In genomic region chr20:59662161-59662560, GRCh38 we compare ENCODE assay signal across 33 cellular contexts. TPM values are rescaled to one million over a fixed set of nuclear protein-coding genes. Genes with fewer than 3 reads are reported as not detected.
"Had no signal": no experiment of that assay in that cellular context is flagged by ENCODE, and none has a peak within 500 bp of the region (broad histone marks: within the 10 kb centered on the region; RNA-seq: fewer than 3 reads in every experiment).

No MANE protein-coding gene starts in this region.

- DNase-seq: activated B cell treated with CpG ODN at 0.5 μM for 24 hours; activated CD4-positive, alpha-beta memory T cell treated with anti-CD3 and anti-CD28 coated beads for 36 hours; activated CD4-positive, alpha-beta T cell treated with anti-CD3 and anti-CD28 coated beads for 4 hours; activated CD4-positive, alpha-beta T cell treated with anti-CD3 and anti-CD28 coated beads, Interleukin-2, amount 50 U/mL, for 1 hour; activated CD4-positive, CD25-positive, alpha-beta regulatory T cell treated with anti-CD3 and anti-CD28 coated beads, Interleukin-2, amount 50 U/mL, for 72 hours; activated gamma-delta T cell treated with Interleukin-2 at 50 U/mL for 16 hours; activated naive CD4-positive, alpha-beta T cell treated with anti-CD3 and anti-CD28 coated beads for 36 hours; activated naive CD8-positive, alpha-beta T cell treated with anti-CD3 and anti-CD28 coated beads for 36 hours; activated T-cell treated with anti-CD3 and anti-CD28 coated beads for 4 hours; activated T-cell treated with anti-CD3 and anti-CD28 coated beads, Interleukin-2, amount 50 U/mL, for 4 hours; amniotic stem cell; aorta; brain microvascular endothelial cell; central memory CD4-positive, alpha-beta T cell; Kasumi-1; KG1; MG63; NCI-H1048; NCI-H1436 treated with DMSO at 0.1 percent for 48 hours; NCI-H1694 treated with DMSO at 0.1 percent for 48 hours; NCI-H2029; NCI-H345; NCI-H748 treated with DMSO at 0.1 percent for 48 hours; NK-92 treated with Interleukin-12 subunit alpha and Interleukin-12 subunit beta, amount 100 ng/mL, for 24 hours; OCI-M1; Right ventricle myocardium superior; SW 1271; T-helper 1 cell; T-helper 2 cell; T-helper 9 cell had no signal

- H3K36me3 Mint-ChIP-seq: activated naive CD8-positive, alpha-beta T cell treated with anti-CD3 and anti-CD28 coated beads for 36 hours had no signal

- H3K27ac ChIP-seq: brain microvascular endothelial cell, VCaP had no signal

- H3K27me3 ChIP-seq: brain microvascular endothelial cell, MG63 had no signal

- H3K4me3 Mint-ChIP-seq: activated B cell treated with CpG ODN at 0.5 μM for 24 hours; activated CD4-positive, alpha-beta memory T cell treated with anti-CD3 and anti-CD28 coated beads for 36 hours; activated naive CD4-positive, alpha-beta T cell treated with anti-CD3 and anti-CD28 coated beads for 36 hours; activated naive CD8-positive, alpha-beta T cell treated with anti-CD3 and anti-CD28 coated beads for 36 hours; activated T-cell treated with anti-CD3 and anti-CD28 coated beads, Interleukin-2, amount 50 U/mL, for 4 hours; activated T-helper 1 cell treated with anti-CD3 and anti-CD28 coated beads, Interleukin-12 subunit alpha, Interleukin-12 subunit beta, Interleukin-2, Interleukin-4 antibody, amounts not matched to agents 30 ng/mL and 10 ng/mL and 1 ng/mL, durations not matched to agents 14 hours and 24 hours and 36 hours had no signal

- H3K4me3 ChIP-seq: MG63 had no signal

- H3K27ac Mint-ChIP-seq: activated B cell treated with CpG ODN at 0.5 μM for 24 hours; activated CD4-positive, alpha-beta memory T cell treated with anti-CD3 and anti-CD28 coated beads for 36 hours; activated naive CD4-positive, alpha-beta T cell treated with anti-CD3 and anti-CD28 coated beads for 36 hours; activated naive CD8-positive, alpha-beta T cell treated with anti-CD3 and anti-CD28 coated beads for 36 hours; activated T-helper 1 cell treated with anti-CD3 and anti-CD28 coated beads, Interleukin-12 subunit alpha, Interleukin-12 subunit beta, Interleukin-2, Interleukin-4 antibody, amounts not matched to agents 30 ng/mL and 10 ng/mL and 1 ng/mL, durations not matched to agents 14 hours and 24 hours and 36 hours had no signal

- H3K4me1 Mint-ChIP-seq: activated B cell treated with CpG ODN at 0.5 μM for 24 hours; activated naive CD8-positive, alpha-beta T cell treated with anti-CD3 and anti-CD28 coated beads for 36 hours had no signal

RNA-seq across cellular contexts. Expression of gene PHACTR3, which starts 57.8 kb away (rescaled TPM):
- total RNA-seq: activated B cell treated with CpG ODN at 0.5 μM for 24 hours; activated CD4-positive, alpha-beta memory T cell treated with anti-CD3 and anti-CD28 coated beads for 36 hours; activated naive CD4-positive, alpha-beta T cell treated with anti-CD3 and anti-CD28 coated beads for 36 hours; activated naive CD8-positive, alpha-beta T cell treated with anti-CD3 and anti-CD28 coated beads for 36 hours; activated T-helper 1 cell treated with anti-CD3 and anti-CD28 coated beads, Interleukin-12 subunit alpha, Interleukin-12 subunit beta, Interleukin-2, Interleukin-4 antibody, amounts not matched to agents 30 ng/mL and 10 ng/mL and 1 ng/mL, durations not matched to agents 14 hours and 24 hours and 36 hours; NCI-H460 had no signal
